Comparison of ENCODE assay signal across 8 cellular contexts in the genomic region with DNA sequence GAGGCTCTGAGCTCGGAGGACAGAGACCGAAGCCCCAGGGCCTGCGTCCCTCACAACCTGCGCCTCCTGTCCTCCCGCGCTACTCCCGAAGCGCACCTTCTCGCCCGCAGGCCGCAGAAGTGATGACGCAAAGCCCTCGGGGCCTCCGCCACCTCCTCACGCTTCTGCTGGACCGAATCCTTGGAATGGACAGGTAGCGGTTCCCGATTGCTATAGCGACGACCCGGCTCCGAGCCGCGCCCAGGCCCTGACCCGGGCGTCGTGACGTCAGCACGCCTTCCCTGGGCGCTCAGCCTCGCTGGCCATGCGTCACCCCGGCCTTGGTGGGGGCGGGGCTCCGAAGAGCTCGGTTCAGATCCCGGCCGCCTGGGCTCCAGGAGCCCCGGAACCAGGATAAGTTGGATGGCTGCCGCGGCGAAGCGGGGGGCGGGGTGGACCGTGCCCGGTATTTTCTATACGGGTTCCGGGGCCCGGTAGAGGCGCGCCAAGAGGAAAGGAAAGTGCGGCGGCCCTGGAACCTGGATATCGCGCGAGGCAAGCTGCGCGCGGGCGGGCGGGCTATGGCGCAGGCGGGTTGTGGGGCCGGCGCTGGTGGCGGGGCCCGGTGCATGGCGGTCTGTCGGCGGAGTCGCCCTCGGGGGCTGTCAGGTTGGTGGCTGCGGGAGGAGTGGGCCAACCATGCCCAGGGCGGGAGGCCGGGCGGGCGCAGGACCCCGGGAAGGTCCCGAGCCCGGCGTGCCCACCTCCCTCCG. TPM values are rescaled to one million over a fixed set of nuclear protein-coding genes. Genes with fewer than 3 reads are reported as not detected.
DNase-seq lines count a peak whose midpoint lies in the region; TF ChIP-seq lines count a peak whose summit lies in the region.

A gene (plus strand): TSS at position 542 of the 752 bp plus-strand sequence. CDS start 21,417 bp downstream, outside the sequence.

- H3K4ac ChIP-seq in H9 (ENCODE audit: low read depth, low read length), result no peak within 1 kb of the TSS; the same call in 1 of the 2 replicates

- H3K9me3 Mint-ChIP-seq in H9, result no peaks in the 10 kb centered on the region
- H3K9me3 Mint-ChIP-seq in neural crest cell, result no peaks in the 10 kb centered on the region

- H3K4me2 ChIP-seq in H9 (ENCODE audit: insufficient read depth, insufficient read length, low read length) (peak within 1 kb of the TSS; percentile 90), MM.1S (ENCODE audit: low read depth, low read length) (peak within 1 kb of the TSS; percentile 92)

- H4K8ac ChIP-seq in H9 (replicated peaks; ENCODE audit: insufficient read length, low read depth, low read length), result no peak within 1 kb of the TSS

- H3K23ac ChIP-seq in H9 (ENCODE audit: insufficient read length, low read depth, low read length), result no peak within 1 kb of the TSS

- peaks cover 16% of the 10 kb centered on the region for H3F3A ChIP-seq in MM.1S (ENCODE audit: insufficient read depth, low read length)

- no peaks in the 10 kb centered on the region for H3K36me3 ChIP-seq in MM.1S (replicated peaks; ENCODE audit: insufficient read depth, low read length)
- H3K36me3 ChIP-seq in stomach smooth muscle (ENCODE audit: control insufficient read depth in 2 of 2, insufficient read depth in 2 of 2, low read length in 2 of 2), result no peaks in the 10 kb centered on the region

- no peak within 1 kb of the TSS for H4K91ac ChIP-seq in H9 (ENCODE audit: insufficient read length, low read depth, low read length)

- no peak within 1 kb of the TSS for H2BK120ac ChIP-seq in H9 (ENCODE audit: low read depth, low read length, poor library complexity, severe bottlenecking)

- H3K18ac ChIP-seq in H9 (ENCODE audit: insufficient read length, low read depth, low read length), result peak within 1 kb of the TSS; percentile 88

- H3K27ac ChIP-seq in H9 (ENCODE audit: insufficient read length, low read depth, low read length), result peak within 1 kb of the TSS; percentile 49
- peak within 1 kb of the TSS; percentile 70 for H3K27ac ChIP-seq in MM.1S (ENCODE audit: low read length)
- peak within 1 kb of the TSS; percentile 95 for H3K27ac ChIP-seq in stomach smooth muscle (ENCODE audit: low read length)

- no peak within 1 kb of the TSS for H2BK20ac ChIP-seq in H9 (ENCODE audit: low read depth, low read length, poor library complexity, severe bottlenecking)

- peak within 1 kb of the TSS; percentile 4 for H3K56ac ChIP-seq in H9 (ENCODE audit: insufficient read length, low read depth, low read length)

- peak within 1 kb of the TSS; percentile 96 to 97 for H3K4me3 Mint-ChIP-seq in H9
- H3K4me3 Mint-ChIP-seq in neural crest cell, result peak within 1 kb of the TSS; percentile 99

- H3K4me1 ChIP-seq in H9 (ENCODE audit: insufficient read depth, low read length) (peaks cover 2% of the 10 kb centered on the region; the same call in 1 of the 2 replicates), MM.1S (ENCODE audit: low read length) (peaks cover 18% of the 10 kb centered on the region), stomach smooth muscle (ENCODE audit: control insufficient read depth, insufficient read depth, low read length) (peaks cover 14% of the 10 kb centered on the region)

- H3T11ph ChIP-seq in H9 (ENCODE audit: low read length), result no peak within 1 kb of the TSS

- H3K9ac ChIP-seq in H9 (ENCODE audit: extremely low read depth, insufficient read length, low read length), result peak within 1 kb of the TSS; percentile 81
- peak within 1 kb of the TSS; percentile 95 for H3K9ac ChIP-seq in MM.1S (ENCODE audit: low read length)
- H3K9ac ChIP-seq in stomach smooth muscle (ENCODE audit: low read length in 2 of 2), result peak within 1 kb of the TSS; percentile 78 to 94

- H3K14ac ChIP-seq in H9 (ENCODE audit: insufficient read depth, low read length), result peak within 1 kb of the TSS; percentile 94

- H3K9me2 ChIP-seq in MM.1S (replicated peaks; ENCODE audit: insufficient read depth, low read length), result no peaks in the 10 kb centered on the region

- H3K79me2 ChIP-seq in H9 (ENCODE audit: insufficient read depth, low read length) (no peaks in the 10 kb centered on the region), MM.1S (ENCODE audit: low read length) (peaks cover 29% of the 10 kb centered on the region)

- H3K27me3 ChIP-seq in H9 (ENCODE audit: insufficient read depth, low read length), result no peaks in the 10 kb centered on the region
- no peaks in the 10 kb centered on the region for H3K27me3 ChIP-seq in MM.1S (replicated peaks; ENCODE audit: insufficient read depth, low read length)
- H3K27me3 ChIP-seq in stomach smooth muscle (ENCODE audit: control insufficient read depth in 1 of 2, insufficient read depth in 2 of 2, low read length in 2 of 2), result no peaks in the 10 kb centered on the region

- no CpG with 5 or more reads among the region's 82 CpGs for WGBS in H9 (ENCODE audit: extremely low coverage, insufficient read length, low lambda C conversion rate)

- peak within 1 kb of the TSS; percentile 66 for H2BK12ac ChIP-seq in H9 (ENCODE audit: insufficient read length, low read depth, low read length)

- peak within 1 kb of the TSS; percentile 83 for H3K4me3 ChIP-seq in MM.1S (ENCODE audit: low read length)
- peak within 1 kb of the TSS; percentile 89 for H3K4me3 ChIP-seq in fibroblast of villous mesenchyme (ENCODE audit: low read depth, low read length)
- H3K4me3 ChIP-seq in stomach smooth muscle (ENCODE audit: low read length in 2 of 2), result peak within 1 kb of the TSS; percentile 82 to 98

- no peak within 1 kb of the TSS for H4K5ac ChIP-seq in H9 (ENCODE audit: insufficient read length, low read depth, low read length)

- peaks cover 10 to 12% of the 10 kb centered on the region in 2 experiments for H3K4me1 Mint-ChIP-seq in H9
- H3K4me1 Mint-ChIP-seq in neural crest cell, result peaks cover 42% of the 10 kb centered on the region

- 0 out of 2 replicates have a peak, but pooled peaks cover 2% of the 10 kb centered on the region for H3K27me3 Mint-ChIP-seq in H9 (ENCODE audit: low read depth)
- H3K27me3 Mint-ChIP-seq in neural crest cell (ENCODE audit: low read depth), result no peaks in the 10 kb centered on the region

- no peak within 1 kb of the TSS for H2AK5ac ChIP-seq in H9 (ENCODE audit: insufficient read length, low read length)

- H2BK5ac ChIP-seq in H9 (ENCODE audit: insufficient read length, low read length), result peak within 1 kb of the TSS; percentile 1

- H3K9me3 ChIP-seq in H9 (ENCODE audit: control insufficient read depth, low read depth, low read length) (no peaks in the 10 kb centered on the region), MM.1S (replicated peaks; ENCODE audit: insufficient read depth, low read length) (no peaks in the 10 kb centered on the region), stomach smooth muscle (ENCODE audit: control insufficient read depth in 2 of 2, low read length in 2 of 2) (no peaks in the 10 kb centered on the region)

- no peaks in the 10 kb centered on the region for H3K79me1 ChIP-seq in H9 (ENCODE audit: insufficient read depth, low read depth, low read length, poor library complexity, severe bottlenecking)

- peaks cover 14% of the 10 kb centered on the region for H3K23me2 ChIP-seq in H9 (ENCODE audit: insufficient read length, low read depth, low read length, poor library complexity, severe bottlenecking)

- no peaks in the 10 kb centered on the region for H4K20me1 ChIP-seq in H9 (ENCODE audit: control insufficient read depth, insufficient read depth, insufficient read length)
- H4K20me1 ChIP-seq in MM.1S (ENCODE audit: insufficient read depth, low read length), result no peaks in the 10 kb centered on the region

- H3K27ac Mint-ChIP-seq in H9 (peak within 1 kb of the TSS; percentile 95 to 99 (median 99)), neural crest cell (ENCODE audit: unreplicated experiment) (peak within 1 kb of the TSS; percentile 97)

- TF ChIP-seq CTCF in H9 (conservative IDR thresholded peaks at IDR 0.05), result no peak
- TF ChIP-seq CTCF in MM.1S (IDR thresholded peaks at IDR 0.05; ENCODE audit: low read length), result no peak
- TF ChIP-seq CTCF in fibroblast of villous mesenchyme (IDR thresholded peaks at IDR 0.05; ENCODE audit: insufficient read depth, low read depth, low read length), result no peak
- peak; percentile 5 for TF ChIP-seq CTCF in neural crest cell (conservative IDR thresholded peaks at IDR 0.05)

- H2BK15ac ChIP-seq in H9 (ENCODE audit: low read depth, low read length), result no peak within 1 kb of the TSS

- DNase-seq in ELR (ENCODE audit: low read depth) (peak; percentile 98), H9 (peak; percentile 98), MM.1S (peak; percentile 94), SIG-M5 (lab: John Stamatoyannopoulos, UW) (peak; percentile 62), activated gamma-delta T cell (lab: John Stamatoyannopoulos, UW) (peak; percentile 89), fibroblast of villous mesenchyme (ENCODE audit: low read depth) (peak; percentile 98), neural crest cell (ENCODE audit: low read depth, low spot score) (peak; percentile 100)

- no peaks in the 10 kb centered on the region; a peak in 1 of 7 replicates for H3K36me3 Mint-ChIP-seq in H9 (ENCODE audit: insufficient read depth in 1 of 3, low read depth in 3 of 3)
- no peaks in the 10 kb centered on the region for H3K36me3 Mint-ChIP-seq in neural crest cell (ENCODE audit: low read depth)

- H2AFZ ChIP-seq in H9 (ENCODE audit: low read length) (peak within 1 kb of the TSS; percentile 42), MM.1S (ENCODE audit: low read length) (peak within 1 kb of the TSS; percentile 66)

RNA-seq across cellular contexts. Expression of the gene that starts here (rescaled TPM):
- total RNA-seq in H9 (2021), result 21.1 and 22.8 TPM in 2 replicates
- 14.2 and 16.8 TPM in 2 replicates for total RNA-seq in fibroblast of villous mesenchyme
- 45.0 and 47.6 TPM in 2 replicates for total RNA-seq in neural crest cell

Comparison
In these comparisons a context has a peak if more than half of its experiments do, and no peak if none do; other contexts are left out.
1. Peak in every context shown above with its lines: DNase-seq, H3K4me3 ChIP-seq and H3K27ac ChIP-seq.